ENCODE assay signal across 14 cellular contexts in the genomic region with DNA sequence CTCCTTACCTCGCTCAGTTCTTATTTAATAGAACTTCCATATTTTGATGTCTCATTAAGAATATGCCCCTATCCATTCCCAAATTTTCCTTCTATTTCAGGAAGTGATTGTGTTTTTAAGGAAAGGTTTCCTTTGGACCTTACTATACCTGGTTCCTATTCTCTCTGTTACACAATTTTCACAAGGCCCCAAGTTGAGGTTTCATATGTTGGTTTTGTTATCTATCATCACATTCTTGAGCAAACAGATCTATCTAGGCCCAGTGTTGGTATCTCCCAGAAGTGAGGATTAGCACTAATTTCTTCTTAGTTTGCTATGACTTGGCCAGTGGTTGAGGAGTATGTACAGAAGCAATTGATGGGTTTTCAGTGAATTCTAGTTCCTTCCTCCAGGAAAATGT. TPM values are rescaled to one million over a fixed set of nuclear protein-coding genes. Genes with fewer than 3 reads are reported as not detected.
DNase-seq lines count a peak whose midpoint lies in the region; ATAC-seq and TF ChIP-seq lines count a peak whose summit lies in the region.
"Had no signal": no experiment of that assay in that cellular context is flagged by ENCODE, and none has a peak within 500 bp of the region (broad histone marks: within the 10 kb centered on the region; RNA-seq: fewer than 3 reads in every experiment).

No MANE protein-coding gene starts in this region.

- H3K4me1 Mint-ChIP-seq in activated B cell treated with CpG ODN at 0.5 μM for 24 hours, result peaks cover 93% of the 10 kb centered on the region

- H3K9me3 ChIP-seq in heart left ventricle, result no peaks in the 10 kb centered on the region
- H3K9me3 ChIP-seq: uterus had no signal

- H3K9me3 Mint-ChIP-seq in activated B cell treated with CpG ODN at 0.5 μM for 24 hours, result no peaks in the 10 kb centered on the region

- H3K4me3 Mint-ChIP-seq in activated B cell treated with CpG ODN at 0.5 μM for 24 hours, result no peak overlapping the region

- ATAC-seq in GM18870 (IDR thresholded peaks at IDR 0.05; ENCODE audit: unreplicated experiment) (peak; percentile 51), HG02870 (IDR thresholded peaks at IDR 0.05; ENCODE audit: unreplicated experiment) (peak; percentile 66), activated B cell treated with CpG ODN at 0.5 μM for 24 hours (ENCODE audit: low read depth) (no peak), heart left ventricle (no peak)

- no peak overlapping the region for H3K27ac ChIP-seq in heart left ventricle
- H3K27ac ChIP-seq: parathyroid adenoma, SK-N-MC, uterus had no signal

- no peak overlapping the region for H3K4me3 ChIP-seq in heart left ventricle
- H3K4me3 ChIP-seq: SK-N-MC, uterus had no signal

- no peak for TF ChIP-seq POLR2A in heart left ventricle (IDR thresholded peaks at IDR 0.05)

- no peaks in the 10 kb centered on the region for H3K27me3 ChIP-seq in heart left ventricle
- H3K27me3 ChIP-seq: uterus had no signal

- H3K27me3 Mint-ChIP-seq in activated B cell treated with CpG ODN at 0.5 μM for 24 hours, result no peaks in the 10 kb centered on the region

- H3K36me3 ChIP-seq in heart left ventricle, result no peaks in the 10 kb centered on the region
- H3K36me3 ChIP-seq: uterus had no signal

- H3K4me1 ChIP-seq in heart left ventricle, result peaks cover 0 to 14% (median 6%) of the 10 kb centered on the region in 12 donors
- H3K4me1 ChIP-seq: parathyroid adenoma, uterus had no signal

- peaks cover 2% of the 10 kb centered on the region for H3K36me3 Mint-ChIP-seq in activated B cell treated with CpG ODN at 0.5 μM for 24 hours (ENCODE audit: low read depth)

- CTCF ChIA-PET in GM10248 (lab: Yijun Ruan, JAX), result interaction anchor here (1.1 kb wide), 1 partner anchor 17 kb away, joined by 3 read pairs; no protein-coding TSS in a partner anchor
- CTCF ChIA-PET in activated B cell treated with CpG ODN at 0.5 μM for 24 hours (lab: Charles Lee), result interaction anchor here (8.4 kb wide), 1 partner anchor 15 kb away, joined by 120 read pairs; no protein-coding TSS in a partner anchor

- DNase-seq in GM10248 (ENCODE audit: extremely low spot score), result peak; percentile 65
- DNase-seq in activated B cell treated with CpG ODN at 0.5 μM for 24 hours, result no peak
- no peak for DNase-seq in activated effector memory CD4-positive, alpha-beta T cell treated with Interleukin-2 at 50 U/mL for 16 hours
- no peak for DNase-seq in hypothalamus (lab: John Stamatoyannopoulos, UW)
- no peak for DNase-seq in COLO668 (lab: John Stamatoyannopoulos, UW; ENCODE audit: unreplicated experiment)
- no peak for DNase-seq in heart left ventricle
- DNase-seq: activated CD4-positive, alpha-beta T cell treated with anti-CD3 and anti-CD28 coated beads, Interleukin-2, amount 50 U/mL, for 4 hours; cortex of kidney; NCI-H1092 treated with DMSO at 0.1 percent for 48 hours; uterus had no signal

- intact Hi-C loops in activated B cell treated with CpG ODN at 0.5 μM for 24 hours (cut with micrococcal nuclease) (loop anchor here (2.0 to 5.0 kb wide), 3 partner anchors 75 to 332 kb away; a partner anchor contains a TSS), heart left ventricle (cut with DNase I) (loop anchor here in 8 of 10 donors (5.0 to 10.0 kb wide), 9 partner anchors 85 to 1415 kb away; no protein-coding TSS in a partner anchor)

- POLR2A ChIA-PET in GM10248 (lab: Yijun Ruan, JAX) (no interaction called here), activated B cell treated with CpG ODN at 0.5 μM for 24 hours (lab: Charles Lee) (interaction anchor here (5.4 to 10.8 kb wide), 3 partner anchors 14 to 42 kb away, joined by 54 to 191 read pairs (median 157); a partner anchor contains a TSS)

- TF ChIP-seq CTCF in GM10248 (IDR thresholded peaks at IDR 0.05; ENCODE audit: control extremely low read depth, extremely low read depth, low read depth, missing control alignments), result no peak
- TF ChIP-seq CTCF in activated B cell treated with CpG ODN at 0.5 μM for 24 hours (IDR thresholded peaks at IDR 0.05), result no peak
- TF ChIP-seq CTCF in heart left ventricle (IDR thresholded peaks at IDR 0.05), result no peak

- WGBS in heart left ventricle, 4 donors, result 92 to 99% (median 96%) methylated on average over 1 of the region's 1 CpG

- peak overlapping the region; percentile 95 for H3K27ac Mint-ChIP-seq in activated B cell treated with CpG ODN at 0.5 μM for 24 hours

RNA-seq across cellular contexts. Expression of a gene that starts 41.5 kb away (rescaled TPM):
- total RNA-seq in activated B cell treated with CpG ODN at 0.5 μM for 24 hours (51.9 and 54.4 TPM in 2 replicates), heart left ventricle (10 to 100 TPM; 13.0 to 21.6 (median 14.8) TPM)
- polyA plus RNA-seq in heart left ventricle, result 10 to 100 TPM in 1 of 2 donors, 1 to 10 TPM in 1; 8.7 to 17.2 TPM

RNA-seq across cellular contexts. Expression of a gene that starts 41.9 kb away (rescaled TPM):
- total RNA-seq in activated B cell treated with CpG ODN at 0.5 μM for 24 hours (200 and 243 TPM in 2 replicates), heart left ventricle (10 to 100 TPM; 29.9 to 62.5 (median 39.5) TPM)
- polyA plus RNA-seq in heart left ventricle, result 100 to 1,000 TPM in 1 of 2 donors, 10 to 100 TPM in 1; 82.5 to 165 TPM

Comparison
In these comparisons a context has a peak if more than half of its experiments do, and no peak if none do; other contexts are left out.
1. ATAC-seq: peak in GM18870 (single experiment) and HG02870 (single experiment); none in activated B cell treated with CpG ODN at 0.5 μM for 24 hours (single experiment) and heart left ventricle (0 of 4).